ENCODE assay signal across 11 cellular contexts in the genomic region with DNA sequence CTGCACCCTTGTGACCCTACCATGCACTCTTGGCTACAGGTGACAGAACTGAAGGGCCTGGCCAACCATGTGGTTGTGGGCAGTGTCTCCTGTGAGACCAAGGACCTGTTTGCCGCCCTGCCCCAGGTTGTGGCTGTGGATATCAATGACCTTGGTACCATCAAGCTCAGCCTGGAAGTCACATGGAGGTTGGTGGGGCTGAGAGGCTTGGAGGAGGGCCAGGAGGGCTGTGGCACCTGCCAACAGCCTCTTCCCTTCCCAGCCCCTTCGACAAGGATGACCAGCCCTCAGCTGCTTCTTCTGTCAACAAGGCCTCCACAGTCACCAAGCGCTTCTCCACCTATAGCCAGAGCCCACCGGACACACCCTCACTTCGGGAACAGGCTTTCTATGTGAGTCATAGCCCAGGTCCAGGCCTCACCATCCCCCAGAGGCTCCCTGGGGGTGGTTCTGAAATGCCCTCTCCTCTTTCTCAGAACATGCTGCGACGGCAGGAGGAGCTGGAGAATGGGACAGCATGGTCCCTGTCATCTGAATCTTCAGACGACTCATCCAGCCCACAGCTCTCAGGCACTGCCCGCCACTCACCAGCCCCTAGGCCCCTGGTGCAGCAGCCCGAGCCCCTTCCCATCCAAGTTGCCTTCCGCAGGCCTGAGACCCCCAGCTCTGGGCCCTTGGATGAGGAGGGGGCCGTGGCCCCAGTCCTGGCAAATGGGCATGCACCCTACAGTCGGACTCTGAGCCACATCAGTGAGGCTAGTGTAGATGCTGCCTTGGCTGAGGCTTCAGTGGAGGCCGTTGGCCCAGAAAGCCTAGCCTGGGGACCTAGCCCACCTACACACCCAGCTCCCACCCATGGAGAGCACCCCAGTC. TPM values are rescaled to one million over a fixed set of nuclear protein-coding genes. Genes with fewer than 3 reads are reported as not detected.
DNase-seq lines count a peak whose midpoint lies in the region; ATAC-seq and TF ChIP-seq lines count a peak whose summit lies in the region.
"Had no signal": no experiment of that assay in that cellular context is flagged by ENCODE, and none has a peak within 500 bp of the region (broad histone marks: within the 10 kb centered on the region; RNA-seq: fewer than 3 reads in every experiment).

No MANE protein-coding gene starts in this region.

- peaks cover 60% of the 10 kb centered on the region for H3K36me3 ChIP-seq in brain microvascular endothelial cell (replicated peaks)
- peaks cover 28 to 73% (median 62%) of the 10 kb centered on the region in 4 donors for H3K36me3 ChIP-seq in sigmoid colon

- 86% methylated on average over 14 of the region's 14 CpGs for WGBS in sigmoid colon, 2 donors

- H3K4me3 ChIP-seq in brain microvascular endothelial cell (ENCODE audit: low read depth, low read length) (no peak overlapping the region), sigmoid colon (no peak overlapping the region)

- peaks cover 5 to 31% of the 10 kb centered on the region in 2 donors for H3K36me3 Mint-ChIP-seq in naive B cell

- no peaks in the 10 kb centered on the region for H3K9me3 Mint-ChIP-seq in naive B cell

- H3K4me1 ChIP-seq in sigmoid colon = peaks cover 0 to 39% (median 27%) of the 10 kb centered on the region in 4 donors

- H3K27ac Mint-ChIP-seq in naive B cell = peak overlapping the region; percentile 80 to 97 (median 85)

- peak overlapping the region in 5 of 8 donors; percentile 41 to 85 (median 53) for H3K4me3 Mint-ChIP-seq in naive B cell

- DNase-seq in COLO668 (lab: John Stamatoyannopoulos, UW; ENCODE audit: unreplicated experiment) = peak; percentile 83
- peak; percentile 40 for DNase-seq in M059J (ENCODE audit: low read depth)
- DNase-seq in brain microvascular endothelial cell = peak; percentile 31
- DNase-seq in naive B cell = no peak
- DNase-seq in sigmoid colon = no peak
- no peak for DNase-seq in SIG-M5 (lab: John Stamatoyannopoulos, UW)
- DNase-seq: hippocampal formation had no signal

- in situ Hi-C loops in brain microvascular endothelial cell (cut with HindIII; ENCODE audit: low pct_ligation_motif_present, low sequenced_read_pairs) = no loop called here

- H3K4me1 Mint-ChIP-seq in naive B cell = peaks cover 69 to 87% (median 76%) of the 10 kb centered on the region in 3 donors

- ATAC-seq in naive B cell (ENCODE audit: low read depth in 2 of 2) (no peak), GM21529 (IDR thresholded peaks at IDR 0.05; ENCODE audit: unreplicated experiment) (no peak), HG02798 (IDR thresholded peaks at IDR 0.05; ENCODE audit: poor library complexity, unreplicated experiment) (no peak)

- H3K27me3 ChIP-seq in brain microvascular endothelial cell (replicated peaks) (no peaks in the 10 kb centered on the region), sigmoid colon (no peaks in the 10 kb centered on the region)

- TF ChIP-seq EP300 in sigmoid colon (IDR thresholded peaks at IDR 0.05) = no peak

- no peaks in the 10 kb centered on the region for H3K9me3 ChIP-seq in sigmoid colon
- H3K9me3 ChIP-seq: neutrophil had no signal

- TF ChIP-seq CTCF in brain microvascular endothelial cell (IDR thresholded peaks at IDR 0.05; ENCODE audit: low read depth, low read length, missing control alignments) (no peak), sigmoid colon (IDR thresholded peaks at IDR 0.05) (no peak)

- no peaks in the 10 kb centered on the region for H3K27me3 Mint-ChIP-seq in naive B cell

- intact Hi-C loops in sigmoid colon (cut with DNase I) = no loop called here

- no peak for TF ChIP-seq POLR2A in sigmoid colon (IDR thresholded peaks at IDR 0.05)

- no peak overlapping the region for H3K27ac ChIP-seq in brain microvascular endothelial cell
- H3K27ac ChIP-seq in sigmoid colon = peak overlapping the region in 2 of 4 donors; percentile 2 to 30
- H3K27ac ChIP-seq: neutrophil had no signal

RNA-seq across cellular contexts. Expression of a gene that starts 13.0 kb away (rescaled TPM):
- 16.6 and 34.4 TPM in 2 replicates for total RNA-seq in M059J (2014; rRNA removed; shearing (Covaris generic))
- 10 to 100 TPM in 5 of 6 donors, 1 to 10 TPM in 1; 3.4 to 34.5 (median 16.5) TPM for polyA plus RNA-seq in naive B cell (ENCODE audit: low read depth in 6 of 6)
- 10 to 100 TPM; 23.9 to 60.9 (median 35.2) TPM for total RNA-seq in sigmoid colon
- 10 to 100 TPM; 10.2 to 26.7 (median 11.8) TPM for polyA plus RNA-seq in sigmoid colon

RNA-seq across cellular contexts. Expression of a gene that starts 20.7 kb away (rescaled TPM):
- 24.8 and 38.8 TPM in 2 replicates for total RNA-seq in M059J (2014; rRNA removed; shearing (Covaris generic))
- polyA plus RNA-seq in naive B cell (ENCODE audit: low read depth in 6 of 6) (10 to 100 TPM; 40.2 to 93.3 (median 67.8) TPM), sigmoid colon (10 to 100 TPM; 25.8 to 28.8 (median 27.5) TPM)
- 10 to 100 TPM; 29.2 to 45.7 (median 35.8) TPM for total RNA-seq in sigmoid colon

RNA-seq across cellular contexts. Expression of a gene that starts 58.3 kb away (rescaled TPM):
- total RNA-seq in M059J (2014; rRNA removed; shearing (Covaris generic)) = not detected in 2 replicates
- polyA plus RNA-seq in naive B cell (ENCODE audit: low read depth in 6 of 6) = not detected
- total RNA-seq in sigmoid colon = not detected
- polyA plus RNA-seq in sigmoid colon = not detected
- total RNA-seq: Daoy had no signal

Comparison
In these comparisons a context has a peak if more than half of its experiments do, and no peak if none do; other contexts are left out.
1. DNase-seq: peak in COLO668 (single experiment), M059J (single experiment) and brain microvascular endothelial cell (single experiment); none in naive B cell (single experiment), sigmoid colon (single experiment) and SIG-M5 (single experiment).